ENCODE assay signal across 1 cellular context in the genomic region with DNA sequence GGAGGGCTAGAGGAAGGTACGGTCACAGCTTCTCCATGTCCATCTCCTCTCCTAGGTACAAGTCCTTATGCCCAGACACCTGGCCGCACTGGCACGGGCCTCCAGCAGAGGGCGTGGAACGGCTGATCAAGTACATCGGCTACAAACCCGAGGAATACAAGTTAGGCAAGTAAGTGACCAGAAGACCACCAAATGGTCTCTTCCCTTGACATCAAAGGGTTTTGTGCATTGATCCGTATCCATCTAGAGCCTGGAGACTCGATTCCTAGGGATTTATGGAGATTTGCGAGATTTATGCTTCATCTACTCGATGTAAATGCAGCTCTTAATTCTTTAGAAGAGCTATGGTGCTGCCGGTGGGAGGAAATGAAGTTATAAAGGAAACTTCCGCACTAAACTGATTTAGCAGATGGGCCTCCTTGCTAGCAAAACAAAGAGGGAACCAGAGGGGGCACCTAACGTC.
TF ChIP-seq lines count a peak whose summit lies in the region.

No MANE protein-coding gene starts in this region.

TF ChIP-seq in H1, 55 proteins besides CTCF, POLR2A, EP300 and RAD21:
- peak; percentile 66; the same call in 1 of the 2 replicates for TF ChIP-seq TCF12 (IDR thresholded peaks at IDR 0.05; ENCODE audit: low read depth, low read length)
- TF ChIP-seq ZNF274 (IDR thresholded peaks at IDR 0.05; ENCODE audit: borderline replicate concordance, extremely low read depth, low read length): no peak
- no peak for TF ChIP-seq RNF2 (IDR thresholded peaks at IDR 0.05; ENCODE audit: borderline replicate concordance, low read depth, low read length, missing control alignments, poor library complexity, severe bottlenecking)
- TF ChIP-seq CREB1 (IDR thresholded peaks at IDR 0.05): no peak
